Comparison of ENCODE assay signal across 35 cellular contexts in genomic region chr15:86125775-86126174, GRCh38. TPM values are rescaled to one million over a fixed set of nuclear protein-coding genes. Genes with fewer than 3 reads are reported as not detected.
"Had no signal": no experiment of that assay in that cellular context is flagged by ENCODE, and none has a peak within 500 bp of the region (broad histone marks: within the 10 kb centered on the region; RNA-seq: fewer than 3 reads in every experiment).

No MANE protein-coding gene starts in this region.

- DNase-seq: activated CD4-positive, alpha-beta memory T cell treated with anti-CD3 and anti-CD28 coated beads, Interleukin-2, amount 10 ng/mL, durations not matched to agents 7 days and 5 days; activated CD4-positive, alpha-beta T cell treated with anti-CD3 and anti-CD28 coated beads for 1 hour; activated CD4-positive, alpha-beta T cell treated with anti-CD3 and anti-CD28 coated beads for 48 hours; activated CD4-positive, CD25-positive, alpha-beta regulatory T cell; activated CD8-positive, alpha-beta memory T cell treated with anti-CD3 and anti-CD28 coated beads for 24 hours; activated CD8-positive, alpha-beta memory T cell treated with anti-CD3 and anti-CD28 coated beads, Interleukin-2, amount 10 ng/mL, durations not matched to agents 7 days and 5 days; activated gamma-delta T cell; activated naive CD4-positive, alpha-beta T cell treated with Interleukin-2 at 50 U/mL for 16 hours; activated naive CD8-positive, alpha-beta T cell treated with anti-CD3 and anti-CD28 coated beads, Interleukin-2, amount 10 ng/mL, durations not matched to agents 7 days and 5 days; activated T-cell treated with anti-CD3 and anti-CD28 coated beads, Interleukin-2, amount 50 U/mL, for 1 hour; amygdala; Karpas-422; KBM-7; MM.1S; MV-4-11; NCI-H1092; NCI-H1417 treated with DMSO at 0.1 percent for 48 hours; NCI-H187 treated with DMSO at 0.1 percent for 48 hours; NCI-H2081; NCI-H345; NCI-H510A; NCI-H526; NCI-H82; SHP77; T1000; WERI-Rb-1 had no signal

- H3K27me3 ChIP-seq: ascending aorta, cardiac muscle cell had no signal

- H3K36me3 ChIP-seq: ascending aorta, cardiac muscle cell, SJCRH30, WERI-Rb-1 had no signal

- H3K4me1 ChIP-seq: ascending aorta, SJCRH30 had no signal

- H3K27ac ChIP-seq: ascending aorta, cardiac muscle cell, SJCRH30, SK-N-MC, WERI-Rb-1 had no signal

- H3K4me3 ChIP-seq: ascending aorta, cardiac muscle cell, SJCRH30, SK-N-MC had no signal

- ATAC-seq: activated CD8-positive, alpha-beta memory T cell treated with anti-CD3 and anti-CD28 coated beads, Interleukin-2, amount 10 ng/mL, durations not matched to agents 7 days and 5 days; Panc1 had no signal

- H3K9me3 ChIP-seq: ascending aorta, SJCRH30 had no signal

RNA-seq across cellular contexts. Expression of gene AGBL1, which starts 46.1 kb away (rescaled TPM):
- total RNA-seq: activated CD4-positive, alpha-beta memory T cell treated with anti-CD3 and anti-CD28 coated beads, Interleukin-2, amount 10 ng/mL, durations not matched to agents 7 days and 5 days; activated CD8-positive, alpha-beta memory T cell treated with anti-CD3 and anti-CD28 coated beads, Interleukin-2, amount 10 ng/mL, durations not matched to agents 7 days and 5 days; activated naive CD8-positive, alpha-beta T cell treated with anti-CD3 and anti-CD28 coated beads, Interleukin-2, amount 10 ng/mL, durations not matched to agents 7 days and 5 days; ascending aorta; RPMI7951; SJCRH30; T-helper 1 cell treated with Interleukin-12 subunit alpha and Interleukin-12 subunit beta and Interleukin-4 antibody, amounts not matched to agents 30 ng/mL and 1 ng/mL, for 36 hours; T-helper 2 cell treated with Interferon-gamma antibody and Interleukin-4, amounts not matched to agents 100 ng/mL and 5 ng/mL, for 36 hours had no signal
- polyA plus RNA-seq: adipose tissue had no signal
